15 cellular contexts compared by ENCODE assay signal in the genomic region with DNA sequence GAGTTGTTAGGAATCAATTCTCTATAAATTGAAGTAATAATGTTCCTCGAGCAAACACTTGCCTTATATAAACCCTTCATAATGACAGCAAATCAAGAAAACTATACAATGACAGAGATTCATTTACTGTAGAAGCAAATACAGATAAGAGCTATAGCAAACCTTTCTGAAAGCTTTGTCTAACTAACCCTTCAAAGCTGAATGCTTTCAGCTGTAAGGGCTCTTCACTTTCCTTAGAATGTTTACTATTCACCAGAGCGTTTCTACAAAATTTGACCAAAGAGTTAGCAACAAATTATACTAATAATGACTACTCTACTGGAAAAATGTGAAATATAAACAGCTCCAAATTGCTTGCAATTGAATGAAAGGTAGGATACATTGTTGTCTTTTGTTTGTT.
"Had no signal": no experiment of that assay in that cellular context is flagged by ENCODE, and none has a peak within 500 bp of the region (broad histone marks: within the 10 kb centered on the region; RNA-seq: fewer than 3 reads in every experiment).

No MANE protein-coding gene starts in this region.

- H3K36me3 ChIP-seq: neutrophil, stomach, thoracic aorta had no signal

- H3K27ac ChIP-seq: neutrophil, skin epidermis, stomach, thoracic aorta had no signal

- H3K4me1 Mint-ChIP-seq: immature natural killer cell had no signal

- H3K4me3 Mint-ChIP-seq: activated T-helper 1 cell treated with anti-CD3 and anti-CD28 coated beads, Interleukin-12 subunit alpha, Interleukin-12 subunit beta, Interleukin-2, Interleukin-4 antibody, amounts not matched to agents 30 ng/mL and 10 ng/mL and 1 ng/mL, durations not matched to agents 14 hours and 24 hours and 36 hours; immature natural killer cell; naive B cell; WTC11 had no signal

- H3K4me3 ChIP-seq: lung, skin epidermis, stomach, thoracic aorta had no signal

- H3K27me3 Mint-ChIP-seq: naive B cell had no signal

- H3K27me3 ChIP-seq: neutrophil, stomach had no signal

- H3K36me3 Mint-ChIP-seq: immature natural killer cell, naive B cell, WTC11 had no signal

- H3K4me1 ChIP-seq: stomach had no signal

- H3K27ac Mint-ChIP-seq: activated T-helper 1 cell treated with anti-CD3 and anti-CD28 coated beads, Interleukin-12 subunit alpha, Interleukin-12 subunit beta, Interleukin-2, Interleukin-4 antibody, amounts not matched to agents 30 ng/mL and 10 ng/mL and 1 ng/mL, durations not matched to agents 14 hours and 24 hours and 36 hours; immature natural killer cell; naive B cell; WTC11 had no signal

- ATAC-seq: esophagus mucosa, WTC11 had no signal

- H3K9me3 ChIP-seq: neutrophil, stomach, thoracic aorta had no signal

- DNase-seq: activated CD4-positive, alpha-beta T cell treated with anti-CD3 and anti-CD28 coated beads for 48 hours; activated naive CD4-positive, alpha-beta T cell treated with Interleukin-2 at 50 U/mL for 16 hours; glutamatergic neuron; immature natural killer cell; midbrain; naive B cell; stimulated activated CD4-positive, alpha-beta T cell treated with anti-CD3 and anti-CD28 coated beads, Interleukin-4, amount 100 ng/mL, for 4 hours; stomach had no signal
